ENCODE assay signal across 14 cellular contexts in the genomic region with DNA sequence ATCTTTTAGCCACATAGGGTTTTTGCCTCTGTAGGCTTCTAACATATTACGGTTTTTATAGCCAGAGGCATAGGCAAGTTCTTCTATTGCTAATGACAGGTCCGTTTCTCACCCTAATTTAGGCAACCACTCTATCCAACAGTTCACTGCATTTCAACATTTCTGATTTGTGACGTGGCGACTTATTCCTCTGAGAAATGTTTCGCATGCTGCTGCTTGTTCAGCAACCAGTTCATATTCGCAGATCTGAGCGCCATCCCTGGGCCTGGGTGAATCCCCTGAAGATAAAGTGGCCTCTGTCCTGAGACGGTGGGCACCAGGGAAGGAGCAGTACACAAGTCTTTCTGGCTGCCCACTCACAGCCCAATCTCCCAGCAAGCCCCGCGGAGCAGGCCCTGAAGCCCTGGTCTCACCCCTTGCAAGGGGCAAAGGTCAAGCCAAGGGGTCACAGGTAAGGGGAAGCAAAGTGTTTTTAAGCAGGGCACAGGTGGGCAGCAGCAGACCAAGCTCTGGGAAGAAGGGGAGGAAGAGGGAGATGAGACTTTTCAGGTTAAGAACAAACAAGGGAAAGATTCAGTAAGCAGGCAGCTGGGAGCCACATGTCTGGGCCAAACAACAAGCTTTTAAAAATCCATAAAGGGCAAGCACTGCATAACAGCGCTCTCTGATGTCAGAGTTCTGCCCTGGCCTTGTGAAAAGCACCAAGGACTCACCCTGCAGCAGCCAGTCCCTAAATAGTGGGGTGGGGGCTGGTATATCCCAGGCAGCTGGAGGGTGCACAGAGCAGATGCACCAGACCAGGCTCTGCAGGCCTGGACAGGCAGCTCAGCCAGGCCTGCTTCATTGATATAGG. TPM values are rescaled to one million over a fixed set of nuclear protein-coding genes. Genes with fewer than 3 reads are reported as not detected.
DNase-seq lines count a peak whose midpoint lies in the region; ATAC-seq and TF ChIP-seq lines count a peak whose summit lies in the region.
"Had no signal": no experiment of that assay in that cellular context is flagged by ENCODE, and none has a peak within 500 bp of the region (broad histone marks: within the 10 kb centered on the region; RNA-seq: fewer than 3 reads in every experiment).

No MANE protein-coding gene starts in this region.

- peaks cover 0 to 11% of the 10 kb centered on the region in 2 donors for H3K4me1 ChIP-seq in esophagus (ENCODE audit: control insufficient read depth in 2 of 2, insufficient read depth in 2 of 2, low read length in 1 of 2)
- H3K4me1 ChIP-seq in HAP-1: peaks cover 13% of the 10 kb centered on the region

- no peak for ATAC-seq in HG03135 (IDR thresholded peaks at IDR 0.05; ENCODE audit: unreplicated experiment)

- H3K27ac Mint-ChIP-seq in progenitor cell of endocrine pancreas: peak overlapping the region; percentile 86
- H3K27ac Mint-ChIP-seq: activated naive CD8-positive, alpha-beta T cell had no signal

- H3K27me3 ChIP-seq in esophagus (ENCODE audit: control insufficient read depth in 1 of 2, insufficient read depth in 2 of 2, low read length in 2 of 2) (no peaks in the 10 kb centered on the region), HAP-1 (ENCODE audit: low read depth) (no peaks in the 10 kb centered on the region)
- H3K27me3 ChIP-seq: esophagus muscularis mucosa had no signal

- no peaks in the 10 kb centered on the region for H3K36me3 ChIP-seq in esophagus (ENCODE audit: control insufficient read depth in 2 of 2, insufficient read depth in 2 of 2, low read length in 1 of 2)
- no peaks in the 10 kb centered on the region for H3K36me3 ChIP-seq in HAP-1 (replicated peaks)
- H3K36me3 ChIP-seq: esophagus muscularis mucosa had no signal

- 51 to 63% methylated on average over 11 of the region's 11 CpGs for WGBS in esophagus, 2 donors

- no peaks in the 10 kb centered on the region for H3K9me3 Mint-ChIP-seq in progenitor cell of endocrine pancreas (ENCODE audit: low read depth)

- DNase-seq in HPDE6-E6E7 (ENCODE audit: extremely low spot score) (peak; percentile 58), NCI-H69 (lab: John Stamatoyannopoulos, UW) (peak; percentile 88), progenitor cell of endocrine pancreas (ENCODE audit: low spot score, unreplicated experiment) (no peak), HAP-1 (ENCODE audit: low spot score in 2 of 2) (no peak), GF-D8 (lab: John Stamatoyannopoulos, UW) (no peak), GM10266 (ENCODE audit: extremely low spot score) (no peak)
- DNase-seq: cerebellar nuclear complex, EL, mesendoderm, posterior cingulate gyrus had no signal

- peaks cover 2% of the 10 kb centered on the region for H3K27me3 Mint-ChIP-seq in progenitor cell of endocrine pancreas
- H3K27me3 Mint-ChIP-seq: activated naive CD8-positive, alpha-beta T cell had no signal

- in situ Hi-C loops in HAP-1 (cut with MboI; ENCODE audit: low sequenced_read_pairs): loop anchor here (25.0 kb wide), 1 partner anchor 290 kb away; no protein-coding TSS in a partner anchor

- peaks cover 39% of the 10 kb centered on the region for H3K4me1 Mint-ChIP-seq in progenitor cell of endocrine pancreas (ENCODE audit: low read depth)

- H3K36me3 Mint-ChIP-seq in progenitor cell of endocrine pancreas (ENCODE audit: insufficient read depth): no peaks in the 10 kb centered on the region
- H3K36me3 Mint-ChIP-seq: activated naive CD8-positive, alpha-beta T cell had no signal

- H3K4me3 ChIP-seq in esophagus (ENCODE audit: low read depth in 1 of 2, low read length in 2 of 2) (no peak overlapping the region), HAP-1 (no peak overlapping the region)
- H3K4me3 ChIP-seq: esophagus muscularis mucosa had no signal

- H3K9me3 ChIP-seq in esophagus (ENCODE audit: control insufficient read depth in 2 of 2, insufficient read depth in 1 of 2, low read depth in 1 of 2, low read length in 1 of 2): no peaks in the 10 kb centered on the region
- no peaks in the 10 kb centered on the region for H3K9me3 ChIP-seq in HAP-1
- H3K9me3 ChIP-seq: esophagus muscularis mucosa had no signal

- no peak overlapping the region for H3K4me3 Mint-ChIP-seq in progenitor cell of endocrine pancreas (ENCODE audit: low read depth)
- H3K4me3 Mint-ChIP-seq: activated naive CD8-positive, alpha-beta T cell had no signal

- peak overlapping the region; percentile 9 to 15 for H3K27ac ChIP-seq in esophagus (ENCODE audit: low read depth in 2 of 2, low read length in 1 of 2)
- H3K27ac ChIP-seq: esophagus muscularis mucosa had no signal

- TF ChIP-seq CTCF in progenitor cell of endocrine pancreas (IDR thresholded peaks at IDR 0.05; ENCODE audit: unreplicated experiment) (no peak), GM10266 (IDR thresholded peaks at IDR 0.05; ENCODE audit: control insufficient read depth, insufficient read depth, low read depth, missing control alignments) (no peak)

RNA-seq across cellular contexts. Expression of a gene that starts 10.8 kb away (rescaled TPM):
- polyA plus RNA-seq in esophagus: 10 to 100 TPM; 30.1 to 60.2 TPM
- total RNA-seq in progenitor cell of endocrine pancreas: 84.3 and 85.7 TPM in 2 replicates

Comparison
In these comparisons a context has a peak if more than half of its experiments do, and no peak if none do; other contexts are left out.
1. DNase-seq: peak in HPDE6-E6E7 (single experiment) and NCI-H69 (single experiment); none in progenitor cell of endocrine pancreas (single experiment), HAP-1 (0 of 2), GF-D8 (single experiment) and GM10266 (single experiment).